Comparison of ENCODE assay signal across 8 cellular contexts in genomic region chr13:33251131-33251629, GRCh38. TPM values are rescaled to one million over a fixed set of nuclear protein-coding genes. Genes with fewer than 3 reads are reported as not detected.
DNase-seq lines count a peak whose midpoint lies in the region; ATAC-seq and TF ChIP-seq lines count a peak whose summit lies in the region.

No MANE protein-coding gene starts in this region.

- H3K4me3 ChIP-seq in Karpas-422 (ENCODE audit: low read length) (no peak overlapping the region), mammary epithelial cell (replicated peaks in 1 of 3; ENCODE audit: insufficient read depth in 1 of 3, low read depth in 2 of 3, low read length in 3 of 3) (peak overlapping the region in 1 of 3 experiments; percentile 13), testis (no peak overlapping the region)

- peaks cover 18% of the 10 kb centered on the region for H3K4me1 Mint-ChIP-seq in Calu3 (ENCODE audit: low read depth, unreplicated experiment)
- no peaks in the 10 kb centered on the region for H3K4me1 Mint-ChIP-seq in activated naive CD8-positive, alpha-beta T cell treated with anti-CD3 and anti-CD28 coated beads for 36 hours

- no peak for TF ChIP-seq CTCF in Calu3 (IDR thresholded peaks at IDR 0.05; ENCODE audit: unreplicated experiment)
- TF ChIP-seq CTCF in mammary epithelial cell (conservative IDR thresholded peaks at IDR 0.05 in 1 of 2, IDR thresholded peaks at IDR 0.05 in 1 of 2; ENCODE audit: extremely low read depth in 1 of 2, insufficient read depth in 1 of 2, low read depth in 1 of 2, low read length in 2 of 2), result no peak
- no peak for TF ChIP-seq CTCF in testis (IDR thresholded peaks at IDR 0.05)

- peak overlapping the region; percentile 6; the same call in 1 of the 2 replicates for H3K9ac ChIP-seq in Karpas-422 (ENCODE audit: low read length)
- H3K9ac ChIP-seq in mammary epithelial cell (ENCODE audit: insufficient read depth, low read length), result no peak overlapping the region

- no peaks in the 10 kb centered on the region for H3K36me3 Mint-ChIP-seq in Calu3 (ENCODE audit: insufficient read depth, unreplicated experiment)
- no peaks in the 10 kb centered on the region for H3K36me3 Mint-ChIP-seq in activated naive CD8-positive, alpha-beta T cell treated with anti-CD3 and anti-CD28 coated beads for 36 hours

- in situ Hi-C loops in mammary epithelial cell (cut with MboI; ENCODE audit: low sequenced_read_pairs in 2 of 2), result no loop called here

- H2AFZ ChIP-seq in Karpas-422 (ENCODE audit: low read length), result peak overlapping the region; percentile 26; the same call in 1 of the 2 replicates
- no peak overlapping the region for H2AFZ ChIP-seq in mammary epithelial cell (ENCODE audit: low read depth, low read length)

- DNase-seq in Calu3 (no peak), Karpas-422 (peak; percentile 63), mammary epithelial cell (peak; percentile 85), non-pigmented ciliary epithelial cell (ENCODE audit: low read depth) (peak; percentile 91), GOT3 (lab: John Stamatoyannopoulos, UW) (no peak), testis (no peak)
- no peak for DNase-seq in activated naive CD8-positive, alpha-beta T cell treated with anti-CD3 and anti-CD28 coated beads for 36 hours

- intact Hi-C loops in Calu3 (cut with micrococcal nuclease; ENCODE audit: unreplicated experiment), result no loop called here
- intact Hi-C loops in mammary epithelial cell (cut with micrococcal nuclease), result loop anchor here (1.0 kb wide), 1 partner anchor 9 kb away; no protein-coding TSS in a partner anchor
- intact Hi-C loops in testis (cut with DNase I; ENCODE audit: low total_unique reads), result no loop called here

- H3K4me1 ChIP-seq in Karpas-422 (ENCODE audit: low read length) (peaks cover 13% of the 10 kb centered on the region), mammary epithelial cell (ENCODE audit: insufficient read depth, low read length) (peaks cover 38% of the 10 kb centered on the region), testis (no peaks in the 10 kb centered on the region)

- H3K36me3 ChIP-seq in Karpas-422 (ENCODE audit: insufficient read depth, low read length) (no peaks in the 10 kb centered on the region), mammary epithelial cell (ENCODE audit: insufficient read depth, low read length) (peaks cover 2% of the 10 kb centered on the region), testis (ENCODE audit: low read depth, missing control alignments) (no peaks in the 10 kb centered on the region)

- CTCF ChIA-PET in Calu3 (lab: Charles Lee) (no interaction called here), mammary epithelial cell (lab: Charles Lee; ENCODE audit: low non-redundant PET) (no interaction called here)

- no peaks in the 10 kb centered on the region for H3K27me3 Mint-ChIP-seq in Calu3 (ENCODE audit: unreplicated experiment)
- H3K27me3 Mint-ChIP-seq in activated naive CD8-positive, alpha-beta T cell treated with anti-CD3 and anti-CD28 coated beads for 36 hours, result peaks cover 6% of the 10 kb centered on the region

- H3K27ac ChIP-seq in Karpas-422 (ENCODE audit: low read length), result peak overlapping the region; percentile 40
- H3K27ac ChIP-seq in mammary epithelial cell (ENCODE audit: insufficient read depth, low read depth, low read length), result peak overlapping the region; percentile 25
- H3K27ac ChIP-seq in testis, result no peak overlapping the region

- TF ChIP-seq POLR2A in testis (IDR thresholded peaks at IDR 0.05), result no peak

- no peak overlapping the region for H3K4me3 Mint-ChIP-seq in Calu3 (ENCODE audit: low read depth, unreplicated experiment)
- no peak overlapping the region for H3K4me3 Mint-ChIP-seq in activated naive CD8-positive, alpha-beta T cell treated with anti-CD3 and anti-CD28 coated beads for 36 hours

- H4K20me1 ChIP-seq in Karpas-422 (ENCODE audit: insufficient read depth, low read depth, low read length) (no peaks in the 10 kb centered on the region), mammary epithelial cell (ENCODE audit: insufficient read depth, low read length) (no peaks in the 10 kb centered on the region)

- H3K79me2 ChIP-seq in Karpas-422 (ENCODE audit: low read length) (no peaks in the 10 kb centered on the region), mammary epithelial cell (ENCODE audit: insufficient read depth, low read length) (peaks cover 75% of the 10 kb centered on the region)

- H3K9me2 ChIP-seq in Karpas-422 (replicated peaks; ENCODE audit: insufficient read depth, low read length), result no peaks in the 10 kb centered on the region

- no peaks in the 10 kb centered on the region for H3K27me3 ChIP-seq in Karpas-422 (ENCODE audit: low read length)
- no peaks in the 10 kb centered on the region for H3K27me3 ChIP-seq in mammary epithelial cell (ENCODE audit: insufficient read depth, low read length)
- no peaks in the 10 kb centered on the region for H3K27me3 ChIP-seq in testis

- H3K9me3 ChIP-seq in Karpas-422 (ENCODE audit: low read length) (no peaks in the 10 kb centered on the region), mammary epithelial cell (replicated peaks; ENCODE audit: insufficient read depth, low read length) (no peaks in the 10 kb centered on the region), testis (no peaks in the 10 kb centered on the region)

- 0% methylated on average over 2 of the region's 2 CpGs for WGBS in mammary epithelial cell (ENCODE audit: low coverage, missing lambda C conversion rate)
- 42 to 55% methylated on average over 2 of the region's 2 CpGs for WGBS in testis, 2 donors

- dilution Hi-C loops in mammary epithelial cell (cut with HindIII; ENCODE audit: low sequenced_read_pairs), result no loop called here

- H3K9me3 Mint-ChIP-seq in Calu3 (ENCODE audit: low read depth, unreplicated experiment), result no peaks in the 10 kb centered on the region
- no peaks in the 10 kb centered on the region for H3K9me3 Mint-ChIP-seq in activated naive CD8-positive, alpha-beta T cell treated with anti-CD3 and anti-CD28 coated beads for 36 hours

- peak overlapping the region; percentile 8 for H3K4me2 ChIP-seq in Karpas-422 (ENCODE audit: low read depth, low read length, poor library complexity, severe bottlenecking)
- H3K4me2 ChIP-seq in mammary epithelial cell (ENCODE audit: insufficient read depth, low read depth, low read length), result peak overlapping the region; percentile 75

- peak; percentile 80 for ATAC-seq in GM21515 (IDR thresholded peaks at IDR 0.05; ENCODE audit: unreplicated experiment)

- BruUV-seq in Calu3 (replicated peaks; lab: Mats Ljungman, UMichigan) (no TSS peak), mammary epithelial cell (replicated peaks; lab: Mats Ljungman, UMichigan) (no TSS peak)

- peak overlapping the region; percentile 1 for H3K27ac Mint-ChIP-seq in Calu3 (ENCODE audit: unreplicated experiment)
- no peak overlapping the region for H3K27ac Mint-ChIP-seq in activated naive CD8-positive, alpha-beta T cell treated with anti-CD3 and anti-CD28 coated beads for 36 hours

RNA-seq across cellular contexts. Expression of gene STARD13, which starts 34.4 kb away (rescaled TPM):
- 8.6 and 11.3 TPM in 2 replicates for total RNA-seq in Calu3 (2022)
- 1.2 TPM in 2 replicates for total RNA-seq in Karpas-422 (2014; rRNA removed; shearing (Covaris generic); ENCODE audit: low replicate concordance)
- total RNA-seq in mammary epithelial cell, result 10 to 100 TPM; 10.8 to 15.5 TPM
- 3.8 TPM for polyA plus RNA-seq in mammary epithelial cell
- polyA minus RNA-seq in mammary epithelial cell, result 21.7 TPM
- under 1 TPM in 1 of 2 experiments, not detected in 1; 0.23 TPM for total RNA-seq in activated naive CD8-positive, alpha-beta T cell treated with anti-CD3 and anti-CD28 coated beads for 36 hours
- 10 to 100 TPM; 24.4 to 33.7 TPM for total RNA-seq in testis
- polyA plus RNA-seq in testis (ENCODE audit: insufficient read depth, low read depth, low replicate concordance), result 7.2 TPM

Comparison
In these comparisons a context has a peak if more than half of its experiments do, and no peak if none do; other contexts are left out.
1. DNase-seq: peak in Karpas-422 (single experiment), mammary epithelial cell (single experiment) and non-pigmented ciliary epithelial cell (single experiment); none in Calu3 (single experiment), activated naive CD8-positive, alpha-beta T cell treated with anti-CD3 and anti-CD28 coated beads for 36 hours (single experiment), GOT3 (single experiment) and testis (single experiment).
2. H3K27ac ChIP-seq: peak in Karpas-422 (single experiment) and mammary epithelial cell (single experiment); none in testis (0 of 2).